1 cellular context compared by ENCODE assay signal in genomic region chr19:6835501-6835900, GRCh38.
TF ChIP-seq lines count a peak whose summit lies in the region.

No MANE protein-coding gene starts in this region.

TF ChIP-seq in K562, 482 proteins besides CTCF, POLR2A, EP300 and RAD21 (continued from another document):
- TF ChIP-seq RCOR1 (IDR thresholded peaks at IDR 0.05; ENCODE audit: borderline replicate concordance in 1 of 2, low read depth in 2 of 2, low read length in 2 of 2) (no peak), RBM25 (IDR thresholded peaks at IDR 0.05; ENCODE audit: low read depth, low read length, severe bottlenecking) (peak; percentile 72)
